ENCODE assay signal across 12 cellular contexts in genomic region chr6:111710911-111711310, GRCh38.
DNase-seq lines count a peak whose midpoint lies in the region; ATAC-seq and TF ChIP-seq lines count a peak whose summit lies in the region.
"Had no signal": no experiment of that assay in that cellular context is flagged by ENCODE, and none has a peak within 500 bp of the region (broad histone marks: within the 10 kb centered on the region; RNA-seq: fewer than 3 reads in every experiment).

No MANE protein-coding gene starts in this region.

- H3K9me3 Mint-ChIP-seq in activated CD4-positive, alpha-beta T cell treated with anti-CD3 and anti-CD28 coated beads, Interleukin-2, amount 10 ng/mL, durations not matched to agents 24 days and 14 days: no peaks in the 10 kb centered on the region
- H3K9me3 Mint-ChIP-seq in activated T-helper 2 cell treated with anti-CD3 and anti-CD28 coated beads, Interferon-gamma antibody, Interleukin-2, Interleukin-4, amounts not matched to agents 10 μg/mL and 5 μg/mL and 100 μg/mL, durations not matched to agents 14 hours and 24 hours and 36 hours: no peaks in the 10 kb centered on the region
- H3K9me3 Mint-ChIP-seq: dendritic cell treated with granulocyte-macrophage colony-stimulating factor and Interleukin-4, amounts not matched to agents 40 ng/mL and 50 ng/mL, for 4 days had no signal

- H3K27me3 Mint-ChIP-seq in activated CD4-positive, alpha-beta T cell treated with anti-CD3 and anti-CD28 coated beads, Interleukin-2, amount 10 ng/mL, durations not matched to agents 24 days and 14 days: no peaks in the 10 kb centered on the region
- no peaks in the 10 kb centered on the region for H3K27me3 Mint-ChIP-seq in activated T-helper 2 cell treated with anti-CD3 and anti-CD28 coated beads, Interferon-gamma antibody, Interleukin-2, Interleukin-4, amounts not matched to agents 10 μg/mL and 5 μg/mL and 100 μg/mL, durations not matched to agents 14 hours and 24 hours and 36 hours (ENCODE audit: low read depth)
- H3K27me3 Mint-ChIP-seq: dendritic cell treated with granulocyte-macrophage colony-stimulating factor and Interleukin-4, amounts not matched to agents 40 ng/mL and 50 ng/mL, for 4 days had no signal

- intact Hi-C loops in activated CD4-positive, alpha-beta T cell treated with anti-CD3 and anti-CD28 coated beads, Interleukin-2, amount 10 ng/mL, durations not matched to agents 24 days and 14 days (cut with micrococcal nuclease): loop anchor here (1.0 to 2.0 kb wide), 6 partner anchors 94 to 454 kb away; no protein-coding TSS in a partner anchor
- intact Hi-C loops in activated T-helper 2 cell treated with anti-CD3 and anti-CD28 coated beads, Interferon-gamma antibody, Interleukin-2, Interleukin-4, amounts not matched to agents 10 μg/mL and 5 μg/mL and 100 μg/mL, durations not matched to agents 14 hours and 24 hours and 36 hours (cut with micrococcal nuclease): loop anchor here (1.0 to 5.0 kb wide), 7 partner anchors 51 to 451 kb away; partner anchors contain the start of gene FYN
- intact Hi-C loops in lower lobe of right lung (cut with DNase I): loop anchor here (5.0 kb wide), 1 partner anchor 286 kb away; no protein-coding TSS in a partner anchor

- H3K27ac ChIP-seq in lower lobe of right lung (peak overlapping the region; percentile 33), substantia nigra (ENCODE audit: low read depth, low read length, poor library complexity, severe bottlenecking) (peak overlapping the region; percentile 54)
- H3K27ac ChIP-seq: thoracic aorta had no signal

- peak overlapping the region; percentile 31 for H3K27ac Mint-ChIP-seq in activated CD4-positive, alpha-beta T cell treated with anti-CD3 and anti-CD28 coated beads, Interleukin-2, amount 10 ng/mL, durations not matched to agents 24 days and 14 days
- H3K27ac Mint-ChIP-seq in activated T-helper 2 cell treated with anti-CD3 and anti-CD28 coated beads, Interferon-gamma antibody, Interleukin-2, Interleukin-4, amounts not matched to agents 10 μg/mL and 5 μg/mL and 100 μg/mL, durations not matched to agents 14 hours and 24 hours and 36 hours: peak overlapping the region; percentile 12
- H3K27ac Mint-ChIP-seq: dendritic cell treated with granulocyte-macrophage colony-stimulating factor and Interleukin-4, amounts not matched to agents 40 ng/mL and 50 ng/mL, for 4 days had no signal

- H3K9me3 ChIP-seq in lower lobe of right lung: no peaks in the 10 kb centered on the region
- H3K9me3 ChIP-seq: psoas muscle, thoracic aorta had no signal

- DNase-seq in activated CD4-positive, alpha-beta T cell treated with anti-CD3 and anti-CD28 coated beads, Interleukin-2, amount 10 ng/mL, durations not matched to agents 24 days and 14 days: no peak
- DNase-seq in activated CD4-positive, alpha-beta T cell treated with anti-CD3 and anti-CD28 coated beads for 1 hour: no peak
- DNase-seq in activated T-helper 2 cell treated with anti-CD3 and anti-CD28 coated beads, Interferon-gamma antibody, Interleukin-2, Interleukin-4, amounts not matched to agents 10 μg/mL and 5 μg/mL and 100 μg/mL, durations not matched to agents 14 hours and 24 hours and 36 hours (ENCODE audit: low spot score): no peak
- DNase-seq in lower lobe of right lung (no peak), substantia nigra (lab: John Stamatoyannopoulos, UW) (no peak)
- DNase-seq: activated effector memory CD4-positive, alpha-beta T cell treated with anti-CD3 and anti-CD28 coated beads, Interleukin-2, amount 50 U/mL, for 16 hours had no signal

- peaks cover 32% of the 10 kb centered on the region for H3K36me3 ChIP-seq in lower lobe of right lung
- H3K36me3 ChIP-seq: thoracic aorta had no signal

- ATAC-seq in lower lobe of right lung: no peak
- no peak for ATAC-seq in GM19397 (IDR thresholded peaks at IDR 0.05; ENCODE audit: unreplicated experiment)
- ATAC-seq in GM21717 (IDR thresholded peaks at IDR 0.05; ENCODE audit: unreplicated experiment): no peak
- ATAC-seq in GM21367 (IDR thresholded peaks at IDR 0.05; ENCODE audit: unreplicated experiment): no peak

- H3K27me3 ChIP-seq in lower lobe of right lung (ENCODE audit: low read depth): no peaks in the 10 kb centered on the region

- no peak overlapping the region for H3K4me3 Mint-ChIP-seq in activated CD4-positive, alpha-beta T cell treated with anti-CD3 and anti-CD28 coated beads, Interleukin-2, amount 10 ng/mL, durations not matched to agents 24 days and 14 days
- H3K4me3 Mint-ChIP-seq in activated T-helper 2 cell treated with anti-CD3 and anti-CD28 coated beads, Interferon-gamma antibody, Interleukin-2, Interleukin-4, amounts not matched to agents 10 μg/mL and 5 μg/mL and 100 μg/mL, durations not matched to agents 14 hours and 24 hours and 36 hours (ENCODE audit: low read depth): no peak overlapping the region
- H3K4me3 Mint-ChIP-seq: dendritic cell treated with granulocyte-macrophage colony-stimulating factor and Interleukin-4, amounts not matched to agents 40 ng/mL and 50 ng/mL, for 4 days had no signal

- H3K4me1 ChIP-seq in lower lobe of right lung: peaks cover 35% of the 10 kb centered on the region

- H3K4me3 ChIP-seq in lower lobe of right lung: no peak overlapping the region

- peaks cover 65% of the 10 kb centered on the region for H3K4me1 Mint-ChIP-seq in activated CD4-positive, alpha-beta T cell treated with anti-CD3 and anti-CD28 coated beads, Interleukin-2, amount 10 ng/mL, durations not matched to agents 24 days and 14 days
- H3K4me1 Mint-ChIP-seq in activated T-helper 2 cell treated with anti-CD3 and anti-CD28 coated beads, Interferon-gamma antibody, Interleukin-2, Interleukin-4, amounts not matched to agents 10 μg/mL and 5 μg/mL and 100 μg/mL, durations not matched to agents 14 hours and 24 hours and 36 hours (ENCODE audit: low read depth): peaks cover 52% of the 10 kb centered on the region

- no peak for TF ChIP-seq CTCF in lower lobe of right lung (IDR thresholded peaks at IDR 0.05)

- H3K36me3 Mint-ChIP-seq in activated CD4-positive, alpha-beta T cell treated with anti-CD3 and anti-CD28 coated beads, Interleukin-2, amount 10 ng/mL, durations not matched to agents 24 days and 14 days (ENCODE audit: low read depth): peaks cover 78% of the 10 kb centered on the region
- H3K36me3 Mint-ChIP-seq in activated T-helper 2 cell treated with anti-CD3 and anti-CD28 coated beads, Interferon-gamma antibody, Interleukin-2, Interleukin-4, amounts not matched to agents 10 μg/mL and 5 μg/mL and 100 μg/mL, durations not matched to agents 14 hours and 24 hours and 36 hours (ENCODE audit: low read depth): peaks cover 86% of the 10 kb centered on the region
